ENCODE assay signal across 28 cellular contexts in the genomic region with DNA sequence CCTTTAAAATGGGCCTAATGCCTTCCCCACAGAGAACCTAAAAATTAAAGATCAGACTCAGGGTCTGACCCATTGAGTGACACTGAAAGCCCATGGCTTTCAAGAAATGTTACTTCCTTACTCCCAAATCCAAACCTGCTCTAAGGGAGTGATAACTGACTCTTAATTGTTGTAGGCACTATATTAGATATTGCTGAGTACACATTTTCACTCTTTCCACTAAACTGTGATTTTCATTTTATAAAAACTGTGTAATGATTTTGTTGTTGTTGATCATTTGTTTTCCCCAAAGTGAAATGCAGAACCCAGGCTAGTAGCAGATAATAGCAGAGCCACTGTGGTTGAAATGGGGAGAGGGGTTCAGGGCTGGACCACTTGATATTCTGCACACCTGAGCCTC.
"Had no signal": no experiment of that assay in that cellular context is flagged by ENCODE, and none has a peak within 500 bp of the region (broad histone marks: within the 10 kb centered on the region; RNA-seq: fewer than 3 reads in every experiment).

No MANE protein-coding gene starts in this region.

- H3K4me1 ChIP-seq: colonic mucosa, esophagus muscularis mucosa, esophagus squamous epithelium, foreskin keratinocyte, gastrocnemius medialis, gastroesophageal sphincter, heart left ventricle, heart right ventricle had no signal

- H3K9me3 ChIP-seq: colonic mucosa, gastrocnemius medialis had no signal

- FAIRE-seq: colon, endometrium, endothelial cell of umbilical vein, frontal cortex had no signal

- H3K27me3 ChIP-seq: colonic mucosa, dorsolateral prefrontal cortex, esophagus muscularis mucosa, esophagus squamous epithelium, foreskin keratinocyte, gastrocnemius medialis, gastroesophageal sphincter, heart left ventricle, heart right ventricle had no signal

- DNase-seq: colonic mucosa; cortex of kidney; dermis blood vessel endothelial cell; dorsolateral prefrontal cortex; effector CD4-positive, alpha-beta T cell; effector CD8-positive, alpha-beta T cell; effector memory CD4-positive, alpha-beta T cell; effector memory CD8-positive, alpha-beta T cell; endodermal cell; erythroblast; esophagus squamous epithelium; foreskin fibroblast; foreskin keratinocyte; foreskin melanocyte; gastrocnemius medialis; glutamatergic neuron; head of caudate nucleus; heart left ventricle; heart right ventricle had no signal

- ATAC-seq: effector memory CD8-positive, alpha-beta T cell; esophagus mucosa; foreskin keratinocyte; gastrocnemius medialis; gastroesophageal sphincter; heart left ventricle; heart right ventricle had no signal

- H3K27ac ChIP-seq: colonic mucosa, coronary artery, dorsolateral prefrontal cortex, epithelial cell of prostate, esophagus muscularis mucosa, esophagus squamous epithelium, foreskin keratinocyte, gastrocnemius medialis, gastroesophageal sphincter, heart left ventricle, heart right ventricle had no signal

- H3K4me3 ChIP-seq: colonic mucosa, coronary artery, dorsolateral prefrontal cortex, esophagus muscularis mucosa, esophagus squamous epithelium, gastrocnemius medialis, gastroesophageal sphincter, heart left ventricle, heart right ventricle had no signal

- H3K36me3 ChIP-seq: colonic mucosa, esophagus muscularis mucosa, esophagus squamous epithelium, gastrocnemius medialis, gastroesophageal sphincter, heart left ventricle, heart right ventricle had no signal
